25 cellular contexts compared by ENCODE assay signal in the genomic region with DNA sequence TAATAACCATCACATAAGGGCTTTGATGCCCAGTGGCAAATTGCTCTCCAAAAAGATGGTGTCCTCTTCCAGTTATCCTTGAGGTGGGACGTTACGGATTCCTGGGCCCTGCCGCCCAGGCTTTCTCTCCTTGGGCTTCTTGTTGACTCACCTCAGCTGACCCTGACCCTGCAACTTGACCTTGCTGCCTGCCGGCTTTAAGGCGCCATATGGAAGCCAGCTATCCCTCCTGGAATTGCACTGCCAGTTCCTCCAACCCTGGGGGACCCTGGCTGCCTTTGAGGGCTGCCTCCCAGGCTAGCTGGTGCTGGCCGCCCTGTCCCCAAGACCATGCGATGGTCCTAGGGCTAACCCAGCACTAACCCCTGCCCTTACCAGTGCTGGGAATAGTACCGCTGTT. TPM values are rescaled to one million over a fixed set of nuclear protein-coding genes. Genes with fewer than 3 reads are reported as not detected.
A peak's percentile ranks its signal among the peaks of the same experiment; 100 is the strongest.
DNase-seq lines count a peak whose midpoint lies in the region; ATAC-seq, FAIRE-seq and TF ChIP-seq lines count a peak whose summit lies in the region.
"Had no signal": no experiment of that assay in that cellular context is flagged by ENCODE, and none has a peak within 500 bp of the region (broad histone marks: within the 10 kb centered on the region; RNA-seq: fewer than 3 reads in every experiment).

No MANE protein-coding gene starts in this region.

- no peak for ATAC-seq in RWPE2 (ENCODE audit: low read depth)

- H3K9me3 Mint-ChIP-seq in H9 = no peaks in the 10 kb centered on the region
- H3K9me3 Mint-ChIP-seq: CD4-positive, alpha-beta memory T cell; HFFc6 had no signal

- no peak overlapping the region for H3K14ac ChIP-seq in H9 (ENCODE audit: insufficient read depth, low read length)
- H3K14ac ChIP-seq in trophoblast cell (ENCODE audit: low read length) = no peak overlapping the region

- no peak overlapping the region for H3K23ac ChIP-seq in H9 (ENCODE audit: insufficient read length, low read depth, low read length)
- H3K23ac ChIP-seq in trophoblast cell (ENCODE audit: low read length) = no peak overlapping the region

- H3K27ac ChIP-seq in H9 (ENCODE audit: insufficient read length, low read depth, low read length) (no peak overlapping the region), RWPE2 (ENCODE audit: poor library complexity, severe bottlenecking) (no peak overlapping the region), kidney (ENCODE audit: low read depth in 2 of 2, low read length in 2 of 2) (no peak overlapping the region), sigmoid colon (no peak overlapping the region), trophoblast cell (ENCODE audit: low read depth, low read length) (no peak overlapping the region)
- H3K27ac ChIP-seq: RWPE1, SK-N-MC had no signal

- no peak overlapping the region for H3T11ph ChIP-seq in H9 (ENCODE audit: low read length)

- FAIRE-seq in kidney (lab: Jason Lieb, UNC) = no peak
- FAIRE-seq: G401.6 had no signal

- H3K4me3 Mint-ChIP-seq in H9 = no peak overlapping the region
- H3K4me3 Mint-ChIP-seq: CD4-positive, alpha-beta memory T cell; HFFc6 had no signal

- H3K9ac ChIP-seq in H9 (ENCODE audit: extremely low read depth, insufficient read length, low read length) (no peak overlapping the region), kidney (ENCODE audit: low read length in 2 of 2) (no peak overlapping the region), trophoblast cell (ENCODE audit: low read length) (no peak overlapping the region)

- H3K9me3 ChIP-seq in H9 (ENCODE audit: control insufficient read depth, low read depth, low read length) (no peaks in the 10 kb centered on the region), RWPE2 (ENCODE audit: severe bottlenecking) (no peaks in the 10 kb centered on the region), kidney (ENCODE audit: control insufficient read depth in 1 of 2, low read length in 2 of 2) (no peaks in the 10 kb centered on the region), sigmoid colon (no peaks in the 10 kb centered on the region), trophoblast cell (ENCODE audit: insufficient read depth, low read depth, low read length) (peaks cover 2% of the 10 kb centered on the region)
- H3K9me3 ChIP-seq: Caco-2, HAP-1, MG63 had no signal

- no peaks in the 10 kb centered on the region for H4K20me1 ChIP-seq in H9 (ENCODE audit: control insufficient read depth, insufficient read depth, insufficient read length)

- H3K4me1 Mint-ChIP-seq in H9 = peaks cover 39 to 48% of the 10 kb centered on the region in 2 experiments

- no peak overlapping the region for H4K5ac ChIP-seq in H9 (ENCODE audit: insufficient read length, low read depth, low read length)

- no peak for TF ChIP-seq EP300 in sigmoid colon (IDR thresholded peaks at IDR 0.05)

- H2BK5ac ChIP-seq in H9 (ENCODE audit: insufficient read length, low read length) = no peak overlapping the region
- no peak overlapping the region for H2BK5ac ChIP-seq in trophoblast cell (ENCODE audit: low read depth, low read length, poor library complexity)

- DNase-seq in H9 (no peak), RWPE2 (ENCODE audit: low spot score) (peak; percentile 17), kidney (peak; percentile 21), sigmoid colon (peak; percentile 33), NCI-H510A treated with DMSO at 0.1 percent for 48 hours (lab: John Stamatoyannopoulos, UW) (no peak), trophoblast cell (no peak), NCI-H146 treated with DMSO at 0.1 percent for 48 hours (lab: John Stamatoyannopoulos, UW; ENCODE audit: unreplicated experiment) (no peak)
- DNase-seq: C1 segment of cervical spinal cord; Caco-2; CD4-positive, alpha-beta memory T cell; HFFc6; IMR-90; KG1; MG63; NCI-H1105 treated with DMSO at 0.1 percent for 48 hours; NCI-H146; NCI-H2029; NCI-H446; NCI-H526; SIG-M5 had no signal

- H2BK120ac ChIP-seq in H9 (ENCODE audit: low read depth, low read length, poor library complexity, severe bottlenecking) = no peak overlapping the region
- no peak overlapping the region for H2BK120ac ChIP-seq in trophoblast cell (ENCODE audit: insufficient read depth, low read length, poor library complexity)

- H3K4me3 ChIP-seq in RWPE2 (ENCODE audit: severe bottlenecking) (no peak overlapping the region), kidney (ENCODE audit: low read length in 2 of 2) (no peak overlapping the region), sigmoid colon (no peak overlapping the region), trophoblast cell (ENCODE audit: low read depth, low read length) (no peak overlapping the region)
- H3K4me3 ChIP-seq: HAP-1, MG63, SK-N-MC had no signal

- TF ChIP-seq CTCF in H9 (conservative IDR thresholded peaks at IDR 0.05) = no peak
- TF ChIP-seq CTCF in RWPE2 (IDR thresholded peaks at IDR 0.05; ENCODE audit: poor library complexity, severe bottlenecking) = no peak
- no peak for TF ChIP-seq CTCF in kidney (IDR thresholded peaks at IDR 0.05; ENCODE audit: borderline replicate concordance, extremely low read depth, insufficient read depth)
- no peak for TF ChIP-seq CTCF in sigmoid colon (IDR thresholded peaks at IDR 0.05)

- H2BK12ac ChIP-seq in H9 (ENCODE audit: insufficient read length, low read depth, low read length) (no peak overlapping the region), trophoblast cell (ENCODE audit: low read length) (no peak overlapping the region)

- no peak overlapping the region for H3K4me2 ChIP-seq in H9 (ENCODE audit: insufficient read depth, insufficient read length, low read length)
- H3K4me2 ChIP-seq in trophoblast cell (ENCODE audit: low read length) = no peak overlapping the region

- H4K8ac ChIP-seq in H9 (replicated peaks; ENCODE audit: insufficient read length, low read depth, low read length) = no peak overlapping the region
- no peak overlapping the region for H4K8ac ChIP-seq in trophoblast cell (ENCODE audit: low read depth, low read length)

- H3K27me3 Mint-ChIP-seq in H9 (ENCODE audit: low read depth) = no peaks in the 10 kb centered on the region

- H2AFZ ChIP-seq in H9 (ENCODE audit: low read length) (no peak overlapping the region), trophoblast cell (ENCODE audit: insufficient read depth, low read length, poor library complexity) (no peak overlapping the region)

- H3K56ac ChIP-seq in H9 (ENCODE audit: insufficient read length, low read depth, low read length) = no peak overlapping the region

- H3K27ac Mint-ChIP-seq in H9 = peak overlapping the region in 1 of 3 experiments; percentile 91; a peak in 2 of 7 replicates
- H3K27ac Mint-ChIP-seq: CD4-positive, alpha-beta memory T cell; HFFc6 had no signal

- no peak for TF ChIP-seq POLR2A in sigmoid colon (IDR thresholded peaks at IDR 0.05)

- H3K79me2 ChIP-seq in H9 (ENCODE audit: insufficient read depth, low read length) = no peaks in the 10 kb centered on the region
- H3K79me2 ChIP-seq in trophoblast cell (ENCODE audit: control insufficient read depth, insufficient read depth, low read length, poor library complexity) = no peaks in the 10 kb centered on the region

- H2BK20ac ChIP-seq in H9 (ENCODE audit: low read depth, low read length, poor library complexity, severe bottlenecking) = no peak overlapping the region

- intact Hi-C loops in kidney (cut with DNase I) = no loop called here
- intact Hi-C loops in sigmoid colon (cut with DNase I) = no loop called here

- H2AK5ac ChIP-seq in H9 (ENCODE audit: insufficient read length, low read length) (no peak overlapping the region), trophoblast cell (ENCODE audit: low read length) (no peak overlapping the region)

- no peaks in the 10 kb centered on the region for H3K79me1 ChIP-seq in H9 (ENCODE audit: insufficient read depth, low read depth, low read length, poor library complexity, severe bottlenecking)
- peaks cover 5% of the 10 kb centered on the region for H3K79me1 ChIP-seq in trophoblast cell (ENCODE audit: low read length)

- no CpG with 5 or more reads among the region's 8 CpGs for WGBS in H9 (ENCODE audit: extremely low coverage, insufficient read length, low lambda C conversion rate)
- 96 to 97% methylated on average over 8 of the region's 8 CpGs for WGBS in sigmoid colon, 2 donors
- no CpG with 5 or more reads among the region's 8 CpGs for whole genome bisulfite sequencing in trophoblast cell (ENCODE audit: extremely low coverage, insufficient coverage, insufficient read length)

- no peaks in the 10 kb centered on the region for H3K23me2 ChIP-seq in H9 (ENCODE audit: insufficient read length, low read depth, low read length, poor library complexity, severe bottlenecking)

- H3K36me3 ChIP-seq in RWPE2 (ENCODE audit: low read depth) (no peaks in the 10 kb centered on the region), kidney (ENCODE audit: control insufficient read depth in 1 of 2, insufficient read depth in 2 of 2, low read length in 2 of 2) (peaks cover 0 to 2% of the 10 kb centered on the region in 2 donors), sigmoid colon (peaks cover 0 to 23% (median 5%) of the 10 kb centered on the region in 4 donors), trophoblast cell (ENCODE audit: control insufficient read depth in 1 of 2, insufficient read depth in 2 of 2, low read length in 2 of 2) (no peaks in the 10 kb centered on the region)
- H3K36me3 ChIP-seq: HAP-1, MG63 had no signal

- no peak overlapping the region for H4K91ac ChIP-seq in H9 (ENCODE audit: insufficient read length, low read depth, low read length)
- no peak overlapping the region for H4K91ac ChIP-seq in trophoblast cell (ENCODE audit: low read depth, low read length)

- no peaks in the 10 kb centered on the region for H3K27me3 ChIP-seq in H9 (ENCODE audit: insufficient read depth, low read length)
- no peaks in the 10 kb centered on the region for H3K27me3 ChIP-seq in RWPE2 (ENCODE audit: insufficient read depth, poor library complexity, severe bottlenecking)
- no peaks in the 10 kb centered on the region for H3K27me3 ChIP-seq in sigmoid colon
- H3K27me3 ChIP-seq in trophoblast cell (ENCODE audit: insufficient read depth, low read length) = no peaks in the 10 kb centered on the region
- H3K27me3 ChIP-seq: MG63 had no signal

- H4K12ac ChIP-seq in trophoblast cell (ENCODE audit: low read depth, low read length) = no peak overlapping the region

- H3K36me3 Mint-ChIP-seq in H9 (ENCODE audit: insufficient read depth in 1 of 3, low read depth in 3 of 3) = peaks cover 0 to 5% (median 2%) of the 10 kb centered on the region in 3 experiments; a peak in 2 of 7 replicates
- H3K36me3 Mint-ChIP-seq: CD4-positive, alpha-beta memory T cell had no signal

- H3K4me1 ChIP-seq in H9 (ENCODE audit: insufficient read depth, low read length) = peaks cover 3% of the 10 kb centered on the region; the same call in 1 of the 2 replicates
- peaks cover 8% of the 10 kb centered on the region for H3K4me1 ChIP-seq in RWPE2 (ENCODE audit: insufficient read depth, poor library complexity, severe bottlenecking)
- no peaks in the 10 kb centered on the region for H3K4me1 ChIP-seq in kidney (ENCODE audit: control insufficient read depth in 1 of 2, insufficient read depth in 1 of 2, low read depth in 1 of 2, low read length in 2 of 2)
- H3K4me1 ChIP-seq in sigmoid colon = peaks cover 0 to 12% (median 11%) of the 10 kb centered on the region in 4 donors
- peaks cover 15 to 25% of the 10 kb centered on the region in 2 experiments for H3K4me1 ChIP-seq in trophoblast cell (ENCODE audit: control insufficient read depth in 1 of 2, insufficient read depth in 2 of 2, low read length in 2 of 2)

- H3K18ac ChIP-seq in H9 (ENCODE audit: insufficient read length, low read depth, low read length) (no peak overlapping the region), trophoblast cell (ENCODE audit: low read length) (no peak overlapping the region)

- 0 out of 2 replicates have a peak overlapping the region, but pooled peaks have one; percentile 4 for H2BK15ac ChIP-seq in H9 (ENCODE audit: low read depth, low read length)

- H3K4ac ChIP-seq in H9 (ENCODE audit: low read depth, low read length) (no peak overlapping the region), trophoblast cell (ENCODE audit: low read depth, low read length) (no peak overlapping the region)

RNA-seq across cellular contexts. Expression of a gene that starts 28.3 kb away (rescaled TPM):
- total RNA-seq in H9 (2021) (39.1 and 42.2 TPM in 2 replicates), kidney (9.3 TPM), sigmoid colon (1 to 10 TPM; 2.9 to 5.0 (median 3.5) TPM)
- polyA plus RNA-seq in kidney (ENCODE audit: insufficient read depth, low read depth, low replicate concordance) (2.4 TPM), sigmoid colon (10 to 100 TPM; 11.6 to 40.9 (median 12.0) TPM)
- 2.4 and 2.6 TPM in 2 replicates for polyA plus RNA-seq in trophoblast cell (2013)
- total RNA-seq: A673; CD4-positive, alpha-beta memory T cell had no signal
- polyA plus RNA-seq: CD4-positive, alpha-beta memory T cell had no signal

Comparison
In these comparisons a context has a peak if more than half of its experiments do, and no peak if none do; other contexts are left out.
1. DNase-seq: peak in RWPE2 (single experiment), kidney (single experiment) and sigmoid colon (single experiment); none in H9 (single experiment), NCI-H510A treated with DMSO at 0.1 percent for 48 hours (single experiment), trophoblast cell (0 of 2) and NCI-H146 treated with DMSO at 0.1 percent for 48 hours (single experiment).